17 cellular contexts compared by ENCODE assay signal in the genomic region with DNA sequence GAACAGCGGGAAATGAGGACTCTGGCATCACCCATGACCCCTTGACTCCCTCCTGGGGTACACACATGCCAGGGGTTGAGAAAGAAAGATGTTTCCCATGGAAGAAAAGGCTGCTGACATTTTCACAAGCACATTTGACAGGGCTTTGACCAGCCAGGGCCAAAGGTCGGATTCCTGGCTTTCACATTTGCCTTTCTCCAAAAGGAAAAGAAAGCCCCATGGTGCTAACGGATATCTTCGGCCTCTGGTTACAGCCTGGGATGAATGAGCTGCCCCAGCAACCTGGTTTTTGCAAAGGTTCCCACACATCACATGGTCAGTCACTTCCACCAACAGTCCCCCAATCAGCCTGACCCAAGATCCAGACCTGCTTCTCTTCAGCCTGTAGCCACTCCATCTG.
DNase-seq lines count a peak whose midpoint lies in the region; ATAC-seq and TF ChIP-seq lines count a peak whose summit lies in the region.
"Had no signal": no experiment of that assay in that cellular context is flagged by ENCODE, and none has a peak within 500 bp of the region (broad histone marks: within the 10 kb centered on the region; RNA-seq: fewer than 3 reads in every experiment).

No MANE protein-coding gene starts in this region.

- WGBS in esophagus muscularis mucosa, result 79% methylated on average over 4 of the region's 4 CpGs
- no CpG with 5 or more reads among the region's 4 CpGs for WGBS in trophoblast cell (ENCODE audit: extremely low coverage, insufficient coverage, insufficient read length)

- TF ChIP-seq POLR2A in esophagus muscularis mucosa (IDR thresholded peaks at IDR 0.05; ENCODE audit: low read depth), result no peak

- no peak overlapping the region for H2AK5ac ChIP-seq in trophoblast cell (ENCODE audit: low read length)

- no peaks in the 10 kb centered on the region for H3F3A ChIP-seq in MM.1S (ENCODE audit: insufficient read depth, low read length)

- H3K4me1 ChIP-seq in esophagus muscularis mucosa (no peaks in the 10 kb centered on the region), trophoblast cell (ENCODE audit: control insufficient read depth in 1 of 2, insufficient read depth in 2 of 2, low read length in 2 of 2) (peaks cover 5 to 9% of the 10 kb centered on the region in 2 experiments), MM.1S (ENCODE audit: low read length) (no peaks in the 10 kb centered on the region)
- H3K4me1 ChIP-seq: Caco-2 had no signal

- H3K14ac ChIP-seq in trophoblast cell (ENCODE audit: low read length), result no peak overlapping the region

- H3K4me3 Mint-ChIP-seq in nephron progenitor cell, result no peak overlapping the region
- H3K4me3 Mint-ChIP-seq: CD4-positive, alpha-beta T cell; GM23338 had no signal

- H3K4me2 ChIP-seq in trophoblast cell (ENCODE audit: low read length) (no peak overlapping the region), MM.1S (ENCODE audit: low read depth, low read length) (no peak overlapping the region)
- H3K4me2 ChIP-seq: GM23338 had no signal

- no peaks in the 10 kb centered on the region for H4K20me1 ChIP-seq in MM.1S (ENCODE audit: insufficient read depth, low read length)

- H3K36me3 ChIP-seq in esophagus muscularis mucosa, result no peaks in the 10 kb centered on the region
- no peaks in the 10 kb centered on the region for H3K36me3 ChIP-seq in trophoblast cell (ENCODE audit: control insufficient read depth in 1 of 2, insufficient read depth in 2 of 2, low read length in 2 of 2)
- no peaks in the 10 kb centered on the region for H3K36me3 ChIP-seq in MM.1S (replicated peaks; ENCODE audit: insufficient read depth, low read length)

- no peak overlapping the region for H3K4me3 ChIP-seq in choroid plexus epithelial cell (ENCODE audit: low read depth, low read length)
- H3K4me3 ChIP-seq in esophagus muscularis mucosa, result no peak overlapping the region
- no peak overlapping the region for H3K4me3 ChIP-seq in trophoblast cell (ENCODE audit: low read depth, low read length)
- no peak overlapping the region for H3K4me3 ChIP-seq in MM.1S (ENCODE audit: low read length)
- H3K4me3 ChIP-seq: GM23338 had no signal

- TF ChIP-seq CTCF in choroid plexus epithelial cell (conservative IDR thresholded peaks at IDR 0.05; ENCODE audit: low read depth, low read length) (no peak), esophagus muscularis mucosa (IDR thresholded peaks at IDR 0.05) (no peak), nephron progenitor cell (IDR thresholded peaks at IDR 0.05) (no peak), MM.1S (IDR thresholded peaks at IDR 0.05; ENCODE audit: low read length) (no peak)

- ATAC-seq in GM21447 (IDR thresholded peaks at IDR 0.05; ENCODE audit: unreplicated experiment), result no peak
- ATAC-seq: GM23338 had no signal

- H2BK12ac ChIP-seq in trophoblast cell (ENCODE audit: low read length), result peak overlapping the region; percentile 33

- no peak overlapping the region for H3K18ac ChIP-seq in trophoblast cell (ENCODE audit: low read length)

- H3K79me2 ChIP-seq in trophoblast cell (ENCODE audit: control insufficient read depth, insufficient read depth, low read length, poor library complexity), result no peaks in the 10 kb centered on the region
- no peaks in the 10 kb centered on the region for H3K79me2 ChIP-seq in MM.1S (ENCODE audit: low read length)

- H3K27ac Mint-ChIP-seq in nephron progenitor cell, result peak overlapping the region; percentile 96
- H3K27ac Mint-ChIP-seq: CD4-positive, alpha-beta T cell; GM23338 had no signal

- peaks cover 10% of the 10 kb centered on the region for H3K36me3 Mint-ChIP-seq in nephron progenitor cell (ENCODE audit: low read depth)

- peaks cover 25% of the 10 kb centered on the region for H3K9me3 Mint-ChIP-seq in nephron progenitor cell
- H3K9me3 Mint-ChIP-seq: GM23338 had no signal

- H2AFZ ChIP-seq in trophoblast cell (ENCODE audit: insufficient read depth, low read length, poor library complexity) (no peak overlapping the region), MM.1S (ENCODE audit: low read length) (no peak overlapping the region)
- H2AFZ ChIP-seq: GM23338 had no signal

- no peak for TF ChIP-seq EP300 in esophagus muscularis mucosa (IDR thresholded peaks at IDR 0.05)

- no peaks in the 10 kb centered on the region for H3K27me3 Mint-ChIP-seq in nephron progenitor cell (ENCODE audit: low read depth, poor library complexity)
- H3K27me3 Mint-ChIP-seq: CD4-positive, alpha-beta T cell had no signal

- no peak overlapping the region for H3K9ac ChIP-seq in trophoblast cell (ENCODE audit: low read length)
- H3K9ac ChIP-seq in MM.1S (ENCODE audit: low read length), result no peak overlapping the region

- H3K27ac ChIP-seq in esophagus muscularis mucosa (replicated peaks in 1 of 4) (no peak overlapping the region), trophoblast cell (ENCODE audit: low read depth, low read length) (peak overlapping the region; percentile 70), MM.1S (ENCODE audit: low read length) (no peak overlapping the region)
- H3K27ac ChIP-seq: C4-2B, HL-60 had no signal

- H3K79me1 ChIP-seq in trophoblast cell (ENCODE audit: low read length), result peaks cover 22% of the 10 kb centered on the region

- H3K9me3 ChIP-seq in esophagus muscularis mucosa, result no peaks in the 10 kb centered on the region
- peaks cover 1% of the 10 kb centered on the region for H3K9me3 ChIP-seq in trophoblast cell (ENCODE audit: insufficient read depth, low read depth, low read length)
- H3K9me3 ChIP-seq in MM.1S (replicated peaks; ENCODE audit: insufficient read depth, low read length), result no peaks in the 10 kb centered on the region
- H3K9me3 ChIP-seq: Caco-2 had no signal

- peak overlapping the region; percentile 20 for H2BK120ac ChIP-seq in trophoblast cell (ENCODE audit: insufficient read depth, low read length, poor library complexity)

- H4K12ac ChIP-seq in trophoblast cell (ENCODE audit: low read depth, low read length), result no peak overlapping the region

- H4K8ac ChIP-seq in trophoblast cell (ENCODE audit: low read depth, low read length), result peak overlapping the region; percentile 15

- H3K27me3 ChIP-seq in esophagus muscularis mucosa, result no peaks in the 10 kb centered on the region
- H3K27me3 ChIP-seq in trophoblast cell (ENCODE audit: insufficient read depth, low read length), result no peaks in the 10 kb centered on the region
- no peaks in the 10 kb centered on the region for H3K27me3 ChIP-seq in MM.1S (replicated peaks; ENCODE audit: insufficient read depth, low read length)

- no peak overlapping the region for H3K4ac ChIP-seq in trophoblast cell (ENCODE audit: low read depth, low read length)

- peak overlapping the region; percentile 47 for H4K91ac ChIP-seq in trophoblast cell (ENCODE audit: low read depth, low read length)

- intact Hi-C loops in esophagus muscularis mucosa (cut with DNase I), result no loop called here

- H2BK5ac ChIP-seq in trophoblast cell (ENCODE audit: low read depth, low read length, poor library complexity), result peak overlapping the region; percentile 77

- H3K4me1 Mint-ChIP-seq in nephron progenitor cell, result peaks cover 27% of the 10 kb centered on the region
- H3K4me1 Mint-ChIP-seq: GM23338 had no signal

- DNase-seq in choroid plexus epithelial cell (ENCODE audit: low read depth) (peak; percentile 32), esophagus muscularis mucosa (ENCODE audit: extremely low spot score) (peak; percentile 86), nephron progenitor cell (peak; percentile 33), trophoblast cell (no peak), AG20443 (ENCODE audit: low spot score) (no peak), MM.1S (no peak), NCI-H524 treated with DMSO at 0.1 percent for 48 hours (lab: John Stamatoyannopoulos, UW) (no peak)
- DNase-seq: ACHN; AML-193; Caco-2; CD4-positive, alpha-beta T cell; GDM1; HCEC 1CT had no signal

- H3K23ac ChIP-seq in trophoblast cell (ENCODE audit: low read length), result no peak overlapping the region

- H3K9me2 ChIP-seq in MM.1S (replicated peaks; ENCODE audit: insufficient read depth, low read length), result no peaks in the 10 kb centered on the region

Comparison
In these comparisons a context has a peak if more than half of its experiments do, and no peak if none do; other contexts are left out.
1. DNase-seq: peak in choroid plexus epithelial cell (single experiment), esophagus muscularis mucosa (single experiment) and nephron progenitor cell (single experiment); none in trophoblast cell (0 of 2), AG20443 (single experiment), MM.1S (single experiment) and NCI-H524 treated with DMSO at 0.1 percent for 48 hours (single experiment).